Comparison of ENCODE assay signal across 8 cellular contexts in genomic region chr17:9022553-9023388, GRCh38. TPM values are rescaled to one million over a fixed set of nuclear protein-coding genes. Genes with fewer than 3 reads are reported as not detected.
DNase-seq lines count a peak whose midpoint lies in the region; ATAC-seq and TF ChIP-seq lines count a peak whose summit lies in the region.

No MANE protein-coding gene starts in this region.

- POLR2A ChIA-PET in AG04449 (lab: Yijun Ruan, JAX), result no interaction called here
- POLR2A ChIA-PET in naive thymus-derived CD8-positive, alpha-beta T cell (lab: Charles Lee), result no interaction called here

- no peak for TF ChIP-seq CTCF in AG04449 (IDR thresholded peaks at IDR 0.05; ENCODE audit: insufficient read depth, low read length, missing control alignments)

- H3K27me3 ChIP-seq in effector memory CD4-positive, alpha-beta T cell (replicated peaks; ENCODE audit: control insufficient read depth, insufficient read depth, low read length, poor library complexity, severe bottlenecking), result peaks cover 38% of the 10 kb centered on the region
- peaks cover 6% of the 10 kb centered on the region; the same call in 1 of the 2 replicates for H3K27me3 ChIP-seq in HAP-1 (ENCODE audit: low read depth)

- in situ Hi-C loops in HAP-1 (cut with MboI; ENCODE audit: low sequenced_read_pairs), result loop anchor here (25.0 kb wide), 1 partner anchor 515 kb away; no protein-coding TSS in a partner anchor

- 0 out of 2 replicates have a peak overlapping the region, but pooled peaks have one; percentile 48 for H3K4me3 ChIP-seq in AG04449 (ENCODE audit: low read depth, low read length)
- peak overlapping the region; percentile 74 for H3K4me3 ChIP-seq in effector memory CD4-positive, alpha-beta T cell (ENCODE audit: insufficient read depth, low read depth, low read length, poor library complexity, severe bottlenecking)
- H3K4me3 ChIP-seq in HAP-1, result no peak overlapping the region

- H3K27ac Mint-ChIP-seq in naive thymus-derived CD8-positive, alpha-beta T cell, result peak overlapping the region in 5 of 10 donors; percentile 74 to 88 (median 83)

- ATAC-seq in naive thymus-derived CD8-positive, alpha-beta T cell, result peak in 1 of 2 donors; percentile 14
- no peak for ATAC-seq in GM18909 (IDR thresholded peaks at IDR 0.05; ENCODE audit: poor library complexity, unreplicated experiment)

- H3K4me1 Mint-ChIP-seq in naive thymus-derived CD8-positive, alpha-beta T cell, result peaks cover 5 to 18% (median 11%) of the 10 kb centered on the region in 4 donors

- H3K4me3 Mint-ChIP-seq in naive thymus-derived CD8-positive, alpha-beta T cell, result peak overlapping the region; percentile 79 to 95 (median 93)

- H3K9me3 ChIP-seq in effector memory CD4-positive, alpha-beta T cell (ENCODE audit: control insufficient read depth, low read length), result no peaks in the 10 kb centered on the region
- H3K9me3 ChIP-seq in HAP-1, result no peaks in the 10 kb centered on the region

- CTCF ChIA-PET in AG04449 (lab: Yijun Ruan, JAX), result no interaction called here

- H3K36me3 ChIP-seq in effector memory CD4-positive, alpha-beta T cell (ENCODE audit: control insufficient read depth, insufficient read depth, low read length), result no peaks in the 10 kb centered on the region
- no peaks in the 10 kb centered on the region for H3K36me3 ChIP-seq in HAP-1 (replicated peaks)

- peaks cover 0 to 5% (median 0%) of the 10 kb centered on the region in 3 donors for H3K36me3 Mint-ChIP-seq in naive thymus-derived CD8-positive, alpha-beta T cell

- H3K27me3 Mint-ChIP-seq in naive thymus-derived CD8-positive, alpha-beta T cell, result peaks cover 37 to 56% (median 51%) of the 10 kb centered on the region in 5 donors

- peaks cover 0 to 3% (median 0%) of the 10 kb centered on the region in 9 donors for H3K9me3 Mint-ChIP-seq in naive thymus-derived CD8-positive, alpha-beta T cell

- H3K27ac ChIP-seq in effector memory CD4-positive, alpha-beta T cell (ENCODE audit: insufficient read depth, low read length, poor library complexity, severe bottlenecking), result no peak overlapping the region

- peaks cover 26% of the 10 kb centered on the region for H3K4me1 ChIP-seq in effector memory CD4-positive, alpha-beta T cell (ENCODE audit: control insufficient read depth, insufficient read depth, low read length, poor library complexity, severe bottlenecking)
- H3K4me1 ChIP-seq in HAP-1, result no peaks in the 10 kb centered on the region; the same call in 1 of the 2 replicates

- DNase-seq in AG04449 (ENCODE audit: low read depth, low spot score) (no peak), NCI-H69 (lab: John Stamatoyannopoulos, UW) (peak; percentile 1), HAP-1 (ENCODE audit: low spot score in 2 of 2) (no peak), hippocampal formation (lab: John Stamatoyannopoulos, UW) (no peak), DMS53 (lab: John Stamatoyannopoulos, UW) (no peak)
- DNase-seq in effector memory CD4-positive, alpha-beta T cell, result no peak
- DNase-seq in naive thymus-derived CD8-positive, alpha-beta T cell, result peak in 2 of 10 donors; percentile 10 to 23

RNA-seq across cellular contexts. Expression of gene NTN1, which starts 1.5 kb away (rescaled TPM):
- total RNA-seq in naive thymus-derived CD8-positive, alpha-beta T cell, result under 1 TPM in 1 of 2 experiments, not detected in 1; 0.05 TPM
- polyA plus RNA-seq in naive thymus-derived CD8-positive, alpha-beta T cell, result not detected

RNA-seq across cellular contexts. Expression of gene PIK3R5, which starts 57.3 kb away (rescaled TPM):
- 100 to 1,000 TPM in 1 of 2 experiments, 10 to 100 TPM in 1; 94.1 to 104 TPM for total RNA-seq in naive thymus-derived CD8-positive, alpha-beta T cell
- 10 to 100 TPM; 20.0 to 44.0 (median 25.8) TPM for polyA plus RNA-seq in naive thymus-derived CD8-positive, alpha-beta T cell
